Comparison of ENCODE assay signal across 1 cellular context in the genomic region with DNA sequence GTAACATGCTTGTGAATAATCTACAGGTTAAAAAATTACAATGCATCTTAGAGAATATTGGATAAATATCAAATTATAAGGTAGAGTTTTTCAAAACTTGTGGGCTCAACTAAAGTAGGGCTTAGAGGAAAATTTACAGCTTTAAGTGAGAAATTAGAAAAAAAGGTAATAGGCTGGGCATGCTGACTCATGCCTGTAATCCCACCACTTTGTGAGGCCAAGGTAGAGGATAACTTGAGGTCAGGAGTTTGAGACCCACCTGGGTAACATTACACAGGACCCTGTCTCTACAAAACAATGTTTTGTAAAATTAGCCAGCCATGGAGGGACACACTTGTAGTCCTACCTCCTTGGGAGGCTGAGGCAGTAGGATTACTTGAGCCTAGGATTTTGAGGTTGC.
TF ChIP-seq lines count a peak whose summit lies in the region.

No MANE protein-coding gene starts in this region.

TF ChIP-seq in GM12878, 131 proteins besides CTCF, POLR2A, EP300 and RAD21 (continued from another document):
- no peak for TF ChIP-seq HDAC2 (IDR thresholded peaks at IDR 0.05)
- no peak for TF ChIP-seq STAT3 (IDR thresholded peaks at IDR 0.05; ENCODE audit: low read depth, low read length)
